In genomic region chr3:62999158-62999557, GRCh38 we compare ENCODE assay signal across 33 cellular contexts.
DNase-seq lines count a peak whose midpoint lies in the region; ATAC-seq and TF ChIP-seq lines count a peak whose summit lies in the region.
"Had no signal": no experiment of that assay in that cellular context is flagged by ENCODE, and none has a peak within 500 bp of the region (broad histone marks: within the 10 kb centered on the region; RNA-seq: fewer than 3 reads in every experiment).

No MANE protein-coding gene starts in this region.

- peak overlapping the region; percentile 2 for H2AFZ ChIP-seq in parathyroid adenoma

- H3K4me3 ChIP-seq in left lung, result no peak overlapping the region
- H3K4me3 ChIP-seq in parathyroid adenoma (ENCODE audit: low read depth, low read length), result no peak overlapping the region
- H3K4me3 ChIP-seq in upper lobe of right lung, result no peak overlapping the region
- no peak overlapping the region for H3K4me3 ChIP-seq in right cardiac atrium (ENCODE audit: low read length)
- H3K4me3 ChIP-seq: A549; BLaER1; BLaER1 treated with 17β-estradiol and CSF1 and Interleukin-3, amounts not matched to agents 10 nM and 100 nM had no signal

- H3K36me3 ChIP-seq in left lung (no peaks in the 10 kb centered on the region), parathyroid adenoma (ENCODE audit: control insufficient read depth, insufficient read depth, low read length) (no peaks in the 10 kb centered on the region), upper lobe of right lung (no peaks in the 10 kb centered on the region)
- H3K36me3 ChIP-seq: BE2C; BLaER1; BLaER1 treated with 17β-estradiol and CSF1 and Interleukin-3, amounts not matched to agents 10 nM and 100 nM had no signal

- WGBS in right cardiac atrium, result 35% methylated on average over 2 of the region's 2 CpGs

- H3K27ac ChIP-seq in VCaP, result peak overlapping the region; percentile 63
- no peak overlapping the region for H3K27ac ChIP-seq in left lung
- no peak overlapping the region for H3K27ac ChIP-seq in parathyroid adenoma
- no peak overlapping the region for H3K27ac ChIP-seq in upper lobe of right lung
- H3K27ac ChIP-seq in right cardiac atrium (ENCODE audit: low read length), result no peak overlapping the region
- H3K27ac ChIP-seq: 22Rv1; A549; BLaER1; BLaER1 treated with 17β-estradiol and CSF1 and Interleukin-3, amounts not matched to agents 10 nM and 100 nM; C4-2B had no signal

- H3K4me1 ChIP-seq in left lung (no peaks in the 10 kb centered on the region), parathyroid adenoma (no peaks in the 10 kb centered on the region), upper lobe of right lung (no peaks in the 10 kb centered on the region), right cardiac atrium (ENCODE audit: control insufficient read depth, insufficient read depth, low read length) (no peaks in the 10 kb centered on the region)
- H3K4me1 ChIP-seq: A549, BE2C, Caco-2 had no signal

- H3K9ac ChIP-seq in parathyroid adenoma, result no peak overlapping the region
- H3K9ac ChIP-seq: BLaER1; BLaER1 treated with 17β-estradiol and CSF1 and Interleukin-3, amounts not matched to agents 10 nM and 100 nM had no signal

- H3K9me3 ChIP-seq in left lung (peaks cover 0 to 12% of the 10 kb centered on the region in 2 donors), parathyroid adenoma (ENCODE audit: control insufficient read depth, low read length) (no peaks in the 10 kb centered on the region), upper lobe of right lung (no peaks in the 10 kb centered on the region), right cardiac atrium (ENCODE audit: control insufficient read depth, low read length) (no peaks in the 10 kb centered on the region)
- H3K9me3 ChIP-seq: A549, BE2C, Caco-2 had no signal

- intact Hi-C loops in left lung (cut with DNase I), result no loop called here
- intact Hi-C loops in upper lobe of right lung (cut with DNase I), result no loop called here
- intact Hi-C loops in Right ventricle myocardium inferior (cut with DNase I), result no loop called here
- intact Hi-C loops in right cardiac atrium (cut with DNase I), result no loop called here

- no peak overlapping the region for H3K4me2 ChIP-seq in parathyroid adenoma (ENCODE audit: low read length)
- H3K4me2 ChIP-seq: A549; BLaER1; BLaER1 treated with 17β-estradiol and CSF1 and Interleukin-3, amounts not matched to agents 10 nM and 100 nM had no signal

- TF ChIP-seq CTCF in VCaP (conservative IDR thresholded peaks at IDR 0.05) (no peak), left lung (IDR thresholded peaks at IDR 0.05) (no peak), parathyroid adenoma (IDR thresholded peaks at IDR 0.05) (no peak), upper lobe of right lung (IDR thresholded peaks at IDR 0.05) (no peak)

- ATAC-seq in left lung (peak; percentile 87), upper lobe of right lung (peak; percentile 27), HG03432 (IDR thresholded peaks at IDR 0.05; ENCODE audit: unreplicated experiment) (no peak), Right ventricle myocardium inferior (no peak), right cardiac atrium (no peak)
- ATAC-seq: A549; CD8-positive, alpha-beta T cell had no signal

- DNase-seq in left lung (no peak), upper lobe of right lung (no peak), Right ventricle myocardium inferior (ENCODE audit: missing footprints) (no peak), right cardiac atrium (no peak)
- no peak for DNase-seq in activated naive CD4-positive, alpha-beta T cell (lab: John Stamatoyannopoulos, UW)
- DNase-seq: 8988T; ACHN; AML-193; BE2C; C1 segment of cervical spinal cord; Caco-2; Calu3; CD4-positive, alpha-beta memory T cell; CD4-positive, alpha-beta T cell; CD4-positive, CD25-positive, alpha-beta regulatory T cell; CD8-positive, alpha-beta memory T cell; CD8-positive, alpha-beta T cell; COR-L47; DMS 273 treated with DMSO at 0.1 percent for 48 hours; DMS153; DMS53; DMS79; DMS79 treated with DMSO at 0.1 percent for 48 hours; DND-41; EL had no signal

- H3K79me2 ChIP-seq in parathyroid adenoma, result no peaks in the 10 kb centered on the region

- H3K27me3 ChIP-seq in left lung (no peaks in the 10 kb centered on the region), parathyroid adenoma (ENCODE audit: control insufficient read depth, insufficient read depth, low read length) (no peaks in the 10 kb centered on the region), upper lobe of right lung (no peaks in the 10 kb centered on the region), right cardiac atrium (ENCODE audit: control insufficient read depth, insufficient read depth) (no peaks in the 10 kb centered on the region)
- H3K27me3 ChIP-seq: BE2C; BLaER1; BLaER1 treated with 17β-estradiol and CSF1 and Interleukin-3, amounts not matched to agents 10 nM and 100 nM had no signal

Comparison
In these comparisons a context has a peak if more than half of its experiments do, and no peak if none do; other contexts are left out.
1. ATAC-seq: peak in left lung (single experiment) and upper lobe of right lung (single experiment); none in HG03432 (single experiment), Right ventricle myocardium inferior (single experiment) and right cardiac atrium (0 of 2).